In the genomic region with DNA sequence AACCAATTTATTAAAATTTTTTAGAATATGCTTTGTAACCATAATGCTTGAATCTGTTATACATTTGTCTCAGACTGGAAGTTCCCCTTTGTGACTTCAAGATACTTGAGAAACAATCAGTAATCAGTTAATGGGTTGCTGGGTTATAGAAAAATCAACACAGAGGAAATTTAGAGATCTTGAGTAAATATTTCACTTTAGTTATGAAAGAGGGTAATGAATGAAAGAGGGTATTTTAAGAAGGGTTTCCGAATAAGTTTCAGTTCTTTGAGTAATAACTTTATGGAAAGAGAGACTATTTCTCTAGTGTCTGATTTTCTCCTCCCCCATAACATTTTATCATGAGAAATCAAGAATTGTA, we compare ENCODE assay signal across 20 cellular contexts. TPM values are rescaled to one million over a fixed set of nuclear protein-coding genes. Genes with fewer than 3 reads are reported as not detected.
DNase-seq lines count a peak whose midpoint lies in the region; ATAC-seq, FAIRE-seq and TF ChIP-seq lines count a peak whose summit lies in the region.
"Had no signal": no experiment of that assay in that cellular context is flagged by ENCODE, and none has a peak within 500 bp of the region (broad histone marks: within the 10 kb centered on the region; RNA-seq: fewer than 3 reads in every experiment).

No MANE protein-coding gene starts in this region.

- H3K4me1 ChIP-seq in breast epithelium (no peaks in the 10 kb centered on the region), Panc1 (ENCODE audit: control insufficient read depth, insufficient read depth, low read length) (peaks cover 14% of the 10 kb centered on the region), upper lobe of right lung (peaks cover 30% of the 10 kb centered on the region), HepG2 (ENCODE audit: insufficient read depth, low read length) (peaks cover 46% of the 10 kb centered on the region)

- peak overlapping the region; percentile 37 for H3K27ac Mint-ChIP-seq in MCF 10A (ENCODE audit: low read depth, unreplicated experiment)
- H3K27ac Mint-ChIP-seq: B cell had no signal

- peaks cover 77% of the 10 kb centered on the region for H3K79me2 ChIP-seq in HepG2 (ENCODE audit: insufficient read depth, low read length)

- no peak for TF ChIP-seq RAD21 in HepG2 (CRISPR knock-in tag; IDR thresholded peaks at IDR 0.05)

- no peak overlapping the region for H3K27ac ChIP-seq in breast epithelium
- no peak overlapping the region; the same call in 1 of the 2 replicates for H3K27ac ChIP-seq in Panc1 (ENCODE audit: low read length)
- H3K27ac ChIP-seq in upper lobe of right lung = peak overlapping the region; percentile 71
- H3K27ac ChIP-seq in HepG2 (ENCODE audit: extremely low read length, insufficient read depth, low read length) = no peak overlapping the region
- H3K27ac ChIP-seq: heart right ventricle, SJCRH30 had no signal

- no peaks in the 10 kb centered on the region for H3K27me3 ChIP-seq in breast epithelium
- no peaks in the 10 kb centered on the region for H3K27me3 ChIP-seq in Panc1 (ENCODE audit: control insufficient read depth, insufficient read depth, low read length)
- H3K27me3 ChIP-seq in upper lobe of right lung = no peaks in the 10 kb centered on the region
- H3K27me3 ChIP-seq in HepG2 (ENCODE audit: control insufficient read depth in 1 of 2, insufficient read depth in 2 of 2, low read length in 2 of 2) = no peaks in the 10 kb centered on the region
- H3K27me3 ChIP-seq: heart right ventricle, SJCRH30 had no signal

- BruUV-seq in MCF 10A (replicated peaks; lab: Mats Ljungman, UMichigan) (no TSS peak), Panc1 (replicated peaks; lab: Mats Ljungman, UMichigan) (TSS peak; percentile 4), HepG2 (replicated peaks; lab: Mats Ljungman, UMichigan) (no TSS peak)

- no peaks in the 10 kb centered on the region for H3K9me3 ChIP-seq in breast epithelium
- H3K9me3 ChIP-seq in Panc1 (ENCODE audit: control insufficient read depth, insufficient read depth, low read depth, low read length) = no peaks in the 10 kb centered on the region
- H3K9me3 ChIP-seq in upper lobe of right lung = no peaks in the 10 kb centered on the region
- H3K9me3 ChIP-seq in HepG2 (ENCODE audit: low read length) = no peaks in the 10 kb centered on the region
- H3K9me3 ChIP-seq: heart right ventricle, SJCRH30 had no signal

- TF ChIP-seq EP300 in HepG2 (IDR thresholded peaks at IDR 0.05; ENCODE audit: low read depth in 2 of 2, low read length in 2 of 2) = no peak
- no peak for TF ChIP-seq EP300 in HepG2 (CRISPR knock-in tag; IDR thresholded peaks at IDR 0.05; ENCODE audit: borderline replicate concordance)

- H3K4me1 Mint-ChIP-seq in MCF 10A (ENCODE audit: insufficient read depth, unreplicated experiment) = peaks cover 34% of the 10 kb centered on the region

- DNase-seq in MCF 10A (ENCODE audit: unreplicated experiment) (no peak), breast epithelium (ENCODE audit: low spot score in 2 of 2) (no peak), Panc1 (ENCODE audit: low read depth, low spot score) (no peak), upper lobe of right lung (no peak), iPS-NIHi11 (ENCODE audit: low spot score) (no peak), HepG2 (ENCODE audit: low spot score) (no peak), AG08395 (ENCODE audit: low spot score) (no peak)
- DNase-seq: activated CD4-positive, alpha-beta T cell treated with anti-CD3 and anti-CD28 coated beads for 4 hours; effector memory CD8-positive, alpha-beta T cell; GF-D8; heart right ventricle; NCI-H1694 treated with DMSO at 0.1 percent for 48 hours; NCI-H446 treated with DMSO at 0.1 percent for 48 hours; SJCRH30; stimulated activated CD4-positive, alpha-beta T cell treated with anti-CD3 and anti-CD28 coated beads, Interleukin-1b, Interleukin-23, amount 100 ng/mL, for 48 hours; T-helper 9 cell had no signal

- ATAC-seq in GM21423 (IDR thresholded peaks at IDR 0.05; ENCODE audit: unreplicated experiment) = peak; percentile 45
- no peak for ATAC-seq in Panc1
- ATAC-seq in upper lobe of right lung = peak; percentile 66
- ATAC-seq in HepG2 = no peak
- ATAC-seq: effector memory CD8-positive, alpha-beta T cell; heart right ventricle; sciatic nerve had no signal

- POLR2A ChIA-PET in MCF 10A (lab: Yijun Ruan, JAX) = no interaction called here
- POLR2A ChIA-PET in Panc1 (lab: Charles Lee) = no interaction called here
- POLR2A ChIA-PET in HepG2 (lab: Yijun Ruan, JAX) = interaction anchor here (1.5 kb wide), 1 partner anchor 21 kb away, joined by 9 read pairs; a partner anchor contains a TSS

- H3K36me3 Mint-ChIP-seq in MCF 10A (ENCODE audit: insufficient read depth, unreplicated experiment) = peaks cover 6% of the 10 kb centered on the region

- TF ChIP-seq CTCF in MCF 10A (IDR thresholded peaks at IDR 0.05; ENCODE audit: unreplicated experiment) (no peak), breast epithelium (IDR thresholded peaks at IDR 0.05) (no peak), Panc1 (IDR thresholded peaks at IDR 0.05) (no peak), upper lobe of right lung (IDR thresholded peaks at IDR 0.05) (no peak), HepG2 (CRISPR knock-in tag; IDR thresholded peaks at IDR 0.05) (no peak)

- H3K4me3 ChIP-seq in breast epithelium = no peak overlapping the region
- no peak overlapping the region for H3K4me3 ChIP-seq in Panc1 (ENCODE audit: low read depth in 2 of 2, low read length in 2 of 2)
- no peak overlapping the region for H3K4me3 ChIP-seq in upper lobe of right lung
- H3K4me3 ChIP-seq in HepG2 (replicated peaks in 1 of 3; ENCODE audit: insufficient read depth in 1 of 3, low read depth in 2 of 3, low read length in 3 of 3) = no peak overlapping the region
- H3K4me3 ChIP-seq: heart right ventricle, SJCRH30 had no signal

- H3K4me3 Mint-ChIP-seq in MCF 10A (ENCODE audit: unreplicated experiment) = no peak overlapping the region
- H3K4me3 Mint-ChIP-seq: B cell; effector memory CD8-positive, alpha-beta T cell had no signal

- H4K20me1 ChIP-seq in HepG2 (ENCODE audit: insufficient read depth, low read length) = peaks cover 19% of the 10 kb centered on the region

- in situ Hi-C loops in Panc1 (cut with HindIII; ENCODE audit: low pct_unique_long_range_greater_than_20kb, low sequenced_read_pairs) = no loop called here
- in situ Hi-C loops in HepG2 (cut with HindIII; ENCODE audit: extremely low pct_ligation_motif_present, low pct_unique_long_range_greater_than_20kb) = no loop called here

- 80% methylated on average over 1 of the region's 1 CpG for WGBS in HepG2 (ENCODE audit: low lambda C conversion rate)

- CTCF ChIA-PET in MCF 10A (lab: Yijun Ruan, JAX) (no interaction called here), Panc1 (lab: Charles Lee) (no interaction called here), HepG2 (lab: Yijun Ruan, JAX; ENCODE audit: low intra/inter-chr PET ratio, low total read pairs) (no interaction called here)

- TF ChIP-seq POLR2A in breast epithelium (IDR thresholded peaks at IDR 0.05) (no peak), HepG2 (IDR thresholded peaks at IDR 0.05; ENCODE audit: insufficient read depth in 1 of 2, low read depth in 2 of 2, low read length in 2 of 2) (no peak)

- H3K27me3 Mint-ChIP-seq in MCF 10A (ENCODE audit: insufficient read depth, unreplicated experiment) = no peaks in the 10 kb centered on the region
- H3K27me3 Mint-ChIP-seq: B cell; effector memory CD8-positive, alpha-beta T cell had no signal

- no peak overlapping the region for H2AFZ ChIP-seq in HepG2 (ENCODE audit: low read length)

- intact Hi-C loops in MCF 10A (cut with micrococcal nuclease) = no loop called here
- intact Hi-C loops in breast epithelium (cut with DNase I; ENCODE audit: low total_unique reads) = no loop called here
- intact Hi-C loops in Panc1 (cut with micrococcal nuclease; ENCODE audit: unreplicated experiment) = no loop called here
- intact Hi-C loops in upper lobe of right lung (cut with DNase I) = no loop called here
- intact Hi-C loops in HepG2 (cut with micrococcal nuclease; ENCODE audit: unreplicated experiment) = no loop called here

- FAIRE-seq in HepG2 (lab: Jason Lieb, UNC) = no peak
- FAIRE-seq: islet of Langerhans had no signal

- no peak overlapping the region for H3K4me2 ChIP-seq in HepG2 (ENCODE audit: low read depth, low read length)

- no peak overlapping the region for H3K9ac ChIP-seq in HepG2 (ENCODE audit: insufficient read depth, low read depth, low read length)

- no peaks in the 10 kb centered on the region for H3K9me3 Mint-ChIP-seq in MCF 10A (ENCODE audit: unreplicated experiment)
- H3K9me3 Mint-ChIP-seq: effector memory CD8-positive, alpha-beta T cell had no signal

- H3K36me3 ChIP-seq in breast epithelium (no peaks in the 10 kb centered on the region), Panc1 (ENCODE audit: control insufficient read depth, insufficient read depth, low read length) (no peaks in the 10 kb centered on the region), upper lobe of right lung (no peaks in the 10 kb centered on the region), HepG2 (replicated peaks in 1 of 2; ENCODE audit: control insufficient read depth in 1 of 2, insufficient read depth in 2 of 2, low read length in 2 of 2) (peaks cover 0 to 8% of the 10 kb centered on the region in 2 experiments; a peak in 4 of 5 replicates)

RNA-seq across cellular contexts. Expression of a gene that starts 21.4 kb away (rescaled TPM):
- total RNA-seq in MCF 10A (2022) (85.0 and 100 TPM in 2 replicates), breast epithelium (10 to 100 TPM; 34.1 to 53.0 (median 36.0) TPM), Panc1 (2021; ENCODE audit: unreplicated experiment) (95.9 TPM), upper lobe of right lung (69.1 TPM), HepG2 (2016; rRNA removed; fragmentation: Illumina TruSeq; extraction: Trizol) (16.4 and 18.9 TPM in 2 replicates)
- polyA plus RNA-seq in Panc1 (2012; ENCODE audit: insufficient read length) = 86.1 TPM
- total RNA-seq in HepG2 (2016; cell fraction: cytosol; rRNA removed; fragmentation: Illumina TruSeq; extraction: Trizol; ENCODE audit: low read depth) = 5.8 and 9.0 TPM in 2 replicates
- total RNA-seq in HepG2 (2016; cell fraction: insoluble cytoplasmic fraction; rRNA removed; fragmentation: Illumina TruSeq; extraction: Trizol) = 14.6 and 17.0 TPM in 2 replicates
- total RNA-seq in HepG2 (2016; cell fraction: membrane; rRNA removed; fragmentation: Illumina TruSeq; extraction: Trizol) = 18.4 and 18.8 TPM in 2 replicates
- 15.4 and 17.1 TPM in 2 replicates for total RNA-seq in HepG2 (2016; cell fraction: nucleus; rRNA removed; fragmentation: Illumina TruSeq; extraction: Trizol)
- polyA plus RNA-seq in HepG2 (2011; rRNA removed) = 17.1 and 18.6 TPM in 2 replicates
- 16.2 and 21.9 TPM in 2 replicates for polyA plus RNA-seq in HepG2 (2011; cell fraction: cytosol; rRNA removed)
- 10.7 and 11.5 TPM in 2 replicates for polyA plus RNA-seq in HepG2 (2011; cell fraction: nucleus; rRNA removed)
- polyA plus RNA-seq in HepG2 (2012) = 101 and 105 TPM in 2 replicates
- polyA plus RNA-seq in HepG2 (2016; cell fraction: cytosol; fragmentation: Illumina TruSeq; extraction: Trizol; ENCODE audit: low read depth) = 25.4 and 26.8 TPM in 2 replicates
- polyA plus RNA-seq in HepG2 (2016; cell fraction: insoluble cytoplasmic fraction; fragmentation: Illumina TruSeq; extraction: Trizol; ENCODE audit: low read depth) = 56.7 and 68.8 TPM in 2 replicates
- 36.3 and 43.5 TPM in 2 replicates for polyA plus RNA-seq in HepG2 (2016; cell fraction: membrane; fragmentation: Illumina TruSeq; extraction: Trizol; ENCODE audit: low read depth)
- 49.1 and 59.9 TPM in 2 replicates for polyA plus RNA-seq in HepG2 (2016; cell fraction: nucleus; fragmentation: Illumina TruSeq; extraction: Trizol; ENCODE audit: insufficient read depth, low read depth)
- 8.2 and 21.8 TPM in 2 replicates for polyA minus RNA-seq in HepG2 (2011; rRNA and poly(A)+ RNA removed; ENCODE audit: low replicate concordance)
- 18.6 and 29.8 TPM in 2 replicates for polyA minus RNA-seq in HepG2 (2011; cell fraction: cytosol; rRNA and poly(A)+ RNA removed)
- 20.0 and 35.3 TPM in 2 replicates for polyA minus RNA-seq in HepG2 (2011; cell fraction: nucleus; rRNA and poly(A)+ RNA removed)

Comparison
In these comparisons a context has a peak if more than half of its experiments do, and no peak if none do; other contexts are left out.
1. ATAC-seq: peak in GM21423 (single experiment) and upper lobe of right lung (single experiment); none in Panc1 (single experiment) and HepG2 (single experiment).